8 cellular contexts compared by ENCODE assay signal in genomic region chr1:173476664-173477285, GRCh38. TPM values are rescaled to one million over a fixed set of nuclear protein-coding genes. Genes with fewer than 3 reads are reported as not detected.
DNase-seq lines count a peak whose midpoint lies in the region; ATAC-seq and TF ChIP-seq lines count a peak whose summit lies in the region.

No MANE protein-coding gene starts in this region.

- TF ChIP-seq CTCF in LNCaP clone FGC (IDR thresholded peaks at IDR 0.05; ENCODE audit: control insufficient read depth, extremely low read depth, insufficient read depth) (peak; percentile 30), fibroblast of the aortic adventitia (IDR thresholded peaks at IDR 0.05; ENCODE audit: insufficient read depth, low read length) (no peak), nephron (IDR thresholded peaks at IDR 0.05; ENCODE audit: unreplicated experiment in 3 of 3) (no peak)

- H3K4me3 Mint-ChIP-seq in activated T-helper 17 cell treated with anti-CD3 and anti-CD28 coated beads, Interleukin-2, amount 50 U/mL, for 72 hours = peak overlapping the region; percentile 87
- H3K4me3 Mint-ChIP-seq in nephron = peak overlapping the region; percentile 89 to 97 (median 96)
- peak overlapping the region; percentile 93 to 95 for H3K4me3 Mint-ChIP-seq in stimulated activated naive CD8-positive, alpha-beta T cell treated with anti-CD3 and anti-CD28 coated beads, Interleukin-15, amount 100 ng/mL, for 72 hours

- ATAC-seq in activated T-helper 17 cell treated with anti-CD3 and anti-CD28 coated beads, Interleukin-2, amount 50 U/mL, for 72 hours (replicated peaks) = peak; percentile 87
- ATAC-seq in stimulated activated naive CD8-positive, alpha-beta T cell treated with anti-CD3 and anti-CD28 coated beads, Interleukin-15, amount 100 ng/mL, for 72 hours = peak; percentile 91

- H3K4me3 ChIP-seq in LNCaP clone FGC (ENCODE audit: low read depth, low read length) = peak overlapping the region; percentile 86
- H3K4me3 ChIP-seq in fibroblast of the aortic adventitia (ENCODE audit: low read depth, low read length) = peak overlapping the region; percentile 85

- no peaks in the 10 kb centered on the region for H3K27me3 Mint-ChIP-seq in activated T-helper 17 cell treated with anti-CD3 and anti-CD28 coated beads, Interleukin-2, amount 50 U/mL, for 72 hours
- H3K27me3 Mint-ChIP-seq in nephron (ENCODE audit: low read depth) = peaks cover 4% of the 10 kb centered on the region
- H3K27me3 Mint-ChIP-seq in stimulated activated naive CD8-positive, alpha-beta T cell treated with anti-CD3 and anti-CD28 coated beads, Interleukin-15, amount 100 ng/mL, for 72 hours = no peaks in the 10 kb centered on the region

- peaks cover 4% of the 10 kb centered on the region for H3K9me3 Mint-ChIP-seq in activated T-helper 17 cell treated with anti-CD3 and anti-CD28 coated beads, Interleukin-2, amount 50 U/mL, for 72 hours
- peaks cover 8% of the 10 kb centered on the region for H3K9me3 Mint-ChIP-seq in nephron
- H3K9me3 Mint-ChIP-seq in stimulated activated naive CD8-positive, alpha-beta T cell treated with anti-CD3 and anti-CD28 coated beads, Interleukin-15, amount 100 ng/mL, for 72 hours = peaks cover 4 to 6% of the 10 kb centered on the region in 2 donors

- DNase-seq in ELF-1 (ENCODE audit: low read depth, low spot score) (peak; percentile 94), H4 (ENCODE audit: low spot score) (peak; percentile 93), LNCaP clone FGC (ENCODE audit: low read depth) (peak; percentile 94), RPMI7951 (ENCODE audit: low read depth) (peak; percentile 93), fibroblast of the aortic adventitia (ENCODE audit: low read depth) (peak; percentile 76)
- peak; percentile 79 to 87 for DNase-seq in stimulated activated naive CD8-positive, alpha-beta T cell treated with anti-CD3 and anti-CD28 coated beads, Interleukin-15, amount 100 ng/mL, for 72 hours

- peaks cover 40% of the 10 kb centered on the region for H3K36me3 Mint-ChIP-seq in activated T-helper 17 cell treated with anti-CD3 and anti-CD28 coated beads, Interleukin-2, amount 50 U/mL, for 72 hours (ENCODE audit: low read depth)
- H3K36me3 Mint-ChIP-seq in nephron (ENCODE audit: low read depth) = peaks cover 32% of the 10 kb centered on the region

- peak overlapping the region; percentile 79 for H3K27ac Mint-ChIP-seq in activated T-helper 17 cell treated with anti-CD3 and anti-CD28 coated beads, Interleukin-2, amount 50 U/mL, for 72 hours
- peak overlapping the region; percentile 83 to 96 (median 94) for H3K27ac Mint-ChIP-seq in nephron
- H3K27ac Mint-ChIP-seq in stimulated activated naive CD8-positive, alpha-beta T cell treated with anti-CD3 and anti-CD28 coated beads, Interleukin-15, amount 100 ng/mL, for 72 hours = peak overlapping the region; percentile 97

- peaks cover 42% of the 10 kb centered on the region for H3K4me1 Mint-ChIP-seq in activated T-helper 17 cell treated with anti-CD3 and anti-CD28 coated beads, Interleukin-2, amount 50 U/mL, for 72 hours
- H3K4me1 Mint-ChIP-seq in nephron = peaks cover 60% of the 10 kb centered on the region
- peaks cover 60% of the 10 kb centered on the region for H3K4me1 Mint-ChIP-seq in stimulated activated naive CD8-positive, alpha-beta T cell treated with anti-CD3 and anti-CD28 coated beads, Interleukin-15, amount 100 ng/mL, for 72 hours

RNA-seq across cellular contexts. Expression of gene PRDX6, which starts 0.4 kb away (rescaled TPM):
- total RNA-seq in H4 (2014; rRNA removed; shearing (Covaris generic)) = 352 and 451 TPM in 2 replicates
- total RNA-seq in RPMI7951 (2014; rRNA removed; shearing (Covaris generic)) = 317 and 355 TPM in 2 replicates
- total RNA-seq in activated T-helper 17 cell treated with anti-CD3 and anti-CD28 coated beads, Interleukin-2, amount 50 U/mL, for 72 hours = 100 to 1,000 TPM; 101 to 123 TPM
- 185 and 278 TPM in 2 replicates for total RNA-seq in fibroblast of the aortic adventitia (ENCODE audit: low replicate concordance)

Comparison
In these comparisons a context has a peak if more than half of its experiments do, and no peak if none do; other contexts are left out.
1. Peak in every context shown above with its lines: DNase-seq, ATAC-seq and H3K4me3 ChIP-seq.